In the genomic region with DNA sequence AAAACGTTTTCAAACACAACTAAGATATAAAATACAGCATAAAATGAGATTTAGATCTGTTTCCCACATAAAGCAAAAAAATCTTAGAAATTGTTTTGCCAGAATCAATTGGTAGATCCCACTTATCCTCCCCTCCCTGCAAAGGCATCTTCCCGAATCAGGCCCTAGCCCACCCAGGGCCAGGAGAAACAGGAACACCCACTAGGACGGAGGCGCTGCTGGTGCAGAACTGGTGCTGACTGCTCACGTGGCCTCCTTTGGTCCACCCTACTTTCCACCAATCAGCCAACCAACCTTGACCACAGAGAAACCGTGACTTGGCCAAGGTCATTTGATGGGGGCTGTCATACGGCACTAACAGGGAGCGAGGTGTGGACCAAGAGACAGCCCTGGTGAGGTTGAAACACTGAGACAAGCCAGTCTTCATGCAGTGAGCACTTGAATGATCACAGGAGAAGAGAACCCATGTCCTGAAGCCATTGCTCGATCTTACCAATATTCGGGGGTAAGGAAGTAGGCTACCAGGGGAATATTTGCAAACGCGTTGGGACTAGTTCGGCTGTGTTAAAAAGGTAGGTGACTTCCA, we compare ENCODE assay signal across 18 cellular contexts. TPM values are rescaled to one million over a fixed set of nuclear protein-coding genes. Genes with fewer than 3 reads are reported as not detected.
DNase-seq lines count a peak whose midpoint lies in the region; ATAC-seq and TF ChIP-seq lines count a peak whose summit lies in the region.
"Had no signal": no experiment of that assay in that cellular context is flagged by ENCODE, and none has a peak within 500 bp of the region (broad histone marks: within the 10 kb centered on the region; RNA-seq: fewer than 3 reads in every experiment).

No MANE protein-coding gene starts in this region.

- no peak overlapping the region for H3K4me3 Mint-ChIP-seq in activated naive CD4-positive, alpha-beta T cell treated with anti-CD3 and anti-CD28 coated beads, Interleukin-2, amount 50 U/mL, for 24 hours
- no peak overlapping the region for H3K4me3 Mint-ChIP-seq in activated CD8-positive, alpha-beta T cell treated with anti-CD3 and anti-CD28 coated beads, Interleukin-2, amount 10 ng/mL, durations not matched to agents 7 days and 5 days
- no peak overlapping the region for H3K4me3 Mint-ChIP-seq in type B pancreatic cell

- H3K9me3 ChIP-seq in iPS-15b (ENCODE audit: control insufficient read depth, insufficient read depth, low read length), result no peaks in the 10 kb centered on the region
- H3K9me3 ChIP-seq: uterus had no signal

- TF ChIP-seq CTCF in type B pancreatic cell (conservative IDR thresholded peaks at IDR 0.05), result no peak

- H3K4me1 Mint-ChIP-seq in activated naive CD4-positive, alpha-beta T cell treated with anti-CD3 and anti-CD28 coated beads, Interleukin-2, amount 50 U/mL, for 24 hours, result peaks cover 49% of the 10 kb centered on the region
- peaks cover 45% of the 10 kb centered on the region for H3K4me1 Mint-ChIP-seq in activated CD8-positive, alpha-beta T cell treated with anti-CD3 and anti-CD28 coated beads, Interleukin-2, amount 10 ng/mL, durations not matched to agents 7 days and 5 days (ENCODE audit: low read depth)
- H3K4me1 Mint-ChIP-seq in type B pancreatic cell (ENCODE audit: unreplicated experiment), result peaks cover 15% of the 10 kb centered on the region

- CTCF ChIA-PET in activated CD8-positive, alpha-beta T cell treated with anti-CD3 and anti-CD28 coated beads, Interleukin-2, amount 10 ng/mL, durations not matched to agents 7 days and 5 days (lab: Charles Lee), result interaction anchor here (0.5 to 1.3 kb wide), 3 partner anchors 9 to 27 kb away, joined by 3 to 5 read pairs (median 3); no protein-coding TSS in a partner anchor

- POLR2A ChIA-PET in activated CD8-positive, alpha-beta T cell treated with anti-CD3 and anti-CD28 coated beads, Interleukin-2, amount 10 ng/mL, durations not matched to agents 7 days and 5 days (lab: Charles Lee), result interaction anchor here (0.5 to 8.7 kb wide), 4 partner anchors 8 to 29 kb away, joined by 4 to 160 read pairs (median 9); no protein-coding TSS in a partner anchor

- H3K4me3 ChIP-seq in iPS-15b (ENCODE audit: low read depth, low read length), result no peak overlapping the region
- H3K4me3 ChIP-seq: uterus had no signal

- no peaks in the 10 kb centered on the region for H3K27me3 Mint-ChIP-seq in activated naive CD4-positive, alpha-beta T cell treated with anti-CD3 and anti-CD28 coated beads, Interleukin-2, amount 50 U/mL, for 24 hours
- H3K27me3 Mint-ChIP-seq in activated CD8-positive, alpha-beta T cell treated with anti-CD3 and anti-CD28 coated beads, Interleukin-2, amount 10 ng/mL, durations not matched to agents 7 days and 5 days (ENCODE audit: low read depth), result no peaks in the 10 kb centered on the region
- no peaks in the 10 kb centered on the region for H3K27me3 Mint-ChIP-seq in type B pancreatic cell

- no peaks in the 10 kb centered on the region for H3K4me1 ChIP-seq in iPS-15b (ENCODE audit: control insufficient read depth, insufficient read depth, low read length)

- peaks cover 51% of the 10 kb centered on the region for H3K36me3 ChIP-seq in iPS-15b (ENCODE audit: control insufficient read depth, insufficient read depth, low read length)
- H3K36me3 ChIP-seq: uterus had no signal

- H3K27ac Mint-ChIP-seq in activated naive CD4-positive, alpha-beta T cell treated with anti-CD3 and anti-CD28 coated beads, Interleukin-2, amount 50 U/mL, for 24 hours, result peak overlapping the region; percentile 41
- peak overlapping the region; percentile 82 for H3K27ac Mint-ChIP-seq in activated CD8-positive, alpha-beta T cell treated with anti-CD3 and anti-CD28 coated beads, Interleukin-2, amount 10 ng/mL, durations not matched to agents 7 days and 5 days
- H3K27ac Mint-ChIP-seq in type B pancreatic cell, result peak overlapping the region; percentile 67

- H3K27me3 ChIP-seq in iPS-15b (ENCODE audit: control insufficient read depth, insufficient read depth, low read length), result no peaks in the 10 kb centered on the region
- H3K27me3 ChIP-seq: uterus had no signal

- no peak for DNase-seq in activated naive CD4-positive, alpha-beta T cell treated with Interleukin-2 at 50 U/mL for 16 hours
- DNase-seq in activated CD8-positive, alpha-beta T cell treated with anti-CD3 and anti-CD28 coated beads, Interleukin-2, amount 10 ng/mL, durations not matched to agents 7 days and 5 days, result no peak
- DNase-seq in type B pancreatic cell (ENCODE audit: extremely low spot score, unreplicated experiment) (no peak), cerebellar nuclear complex (lab: John Stamatoyannopoulos, UW) (no peak)
- DNase-seq: activated CD4-positive, CD25-positive, alpha-beta regulatory T cell; amniotic stem cell; Calu3; effector memory CD4-positive, alpha-beta T cell; islet precursor cell; NCI-H187; retina; Right ventricle myocardium superior; stimulated activated CD4-positive, alpha-beta T cell treated with anti-CD3 and anti-CD28 coated beads, Interleukin-15, amount 100 ng/mL, for 24 hours; uterus had no signal

- peak overlapping the region; percentile 47 for H3K9ac ChIP-seq in iPS-15b (ENCODE audit: low read depth, low read length)

- peaks cover 20% of the 10 kb centered on the region for H3K36me3 Mint-ChIP-seq in activated naive CD4-positive, alpha-beta T cell treated with anti-CD3 and anti-CD28 coated beads, Interleukin-2, amount 50 U/mL, for 24 hours
- peaks cover 77% of the 10 kb centered on the region for H3K36me3 Mint-ChIP-seq in activated CD8-positive, alpha-beta T cell treated with anti-CD3 and anti-CD28 coated beads, Interleukin-2, amount 10 ng/mL, durations not matched to agents 7 days and 5 days (ENCODE audit: low read depth)
- H3K36me3 Mint-ChIP-seq in type B pancreatic cell, result peaks cover 7% of the 10 kb centered on the region

- ATAC-seq in activated CD8-positive, alpha-beta T cell treated with anti-CD3 and anti-CD28 coated beads, Interleukin-2, amount 10 ng/mL, durations not matched to agents 7 days and 5 days, result no peak
- ATAC-seq in HG02885 (IDR thresholded peaks at IDR 0.05; ENCODE audit: poor library complexity, unreplicated experiment) (no peak), HG02759 (IDR thresholded peaks at IDR 0.05; ENCODE audit: unreplicated experiment) (no peak)

- H3K9me3 Mint-ChIP-seq in activated naive CD4-positive, alpha-beta T cell treated with anti-CD3 and anti-CD28 coated beads, Interleukin-2, amount 50 U/mL, for 24 hours, result no peaks in the 10 kb centered on the region
- H3K9me3 Mint-ChIP-seq in activated CD8-positive, alpha-beta T cell treated with anti-CD3 and anti-CD28 coated beads, Interleukin-2, amount 10 ng/mL, durations not matched to agents 7 days and 5 days (ENCODE audit: insufficient read depth), result no peaks in the 10 kb centered on the region
- no peaks in the 10 kb centered on the region for H3K9me3 Mint-ChIP-seq in type B pancreatic cell

RNA-seq across cellular contexts. Expression of a gene that starts 5.2 kb away (rescaled TPM):
- total RNA-seq in activated CD8-positive, alpha-beta T cell treated with anti-CD3 and anti-CD28 coated beads, Interleukin-2, amount 10 ng/mL, durations not matched to agents 7 days and 5 days, result 10 to 100 TPM; 18.4 to 20.7 TPM
- total RNA-seq in type B pancreatic cell (ENCODE audit: low replicate concordance), result 21.3 and 23.5 TPM in 2 replicates

RNA-seq across cellular contexts. Expression of a gene that starts 5.3 kb away (rescaled TPM):
- total RNA-seq in activated CD8-positive, alpha-beta T cell treated with anti-CD3 and anti-CD28 coated beads, Interleukin-2, amount 10 ng/mL, durations not matched to agents 7 days and 5 days, result 10 to 100 TPM; 37.4 to 39.1 TPM
- 40.8 and 46.9 TPM in 2 replicates for total RNA-seq in type B pancreatic cell (ENCODE audit: low replicate concordance)

RNA-seq across cellular contexts. Expression of a gene that starts 13.6 kb away (rescaled TPM):
- 1,000 to 10,000 TPM; 1,894 to 1,933 TPM for total RNA-seq in activated CD8-positive, alpha-beta T cell treated with anti-CD3 and anti-CD28 coated beads, Interleukin-2, amount 10 ng/mL, durations not matched to agents 7 days and 5 days
- 2,442 and 2,715 TPM in 2 replicates for total RNA-seq in type B pancreatic cell (ENCODE audit: low replicate concordance)

RNA-seq across cellular contexts. Expression of a gene that starts 13.7 kb away (rescaled TPM):
- 10 to 100 TPM; 29.1 to 29.6 TPM for total RNA-seq in activated CD8-positive, alpha-beta T cell treated with anti-CD3 and anti-CD28 coated beads, Interleukin-2, amount 10 ng/mL, durations not matched to agents 7 days and 5 days
- 34.0 and 38.2 TPM in 2 replicates for total RNA-seq in type B pancreatic cell (ENCODE audit: low replicate concordance)

RNA-seq across cellular contexts. Expression of a gene that starts 14.3 kb away (rescaled TPM):
- total RNA-seq in activated CD8-positive, alpha-beta T cell treated with anti-CD3 and anti-CD28 coated beads, Interleukin-2, amount 10 ng/mL, durations not matched to agents 7 days and 5 days, result 100 to 1,000 TPM; 175 to 176 TPM
- 173 and 224 TPM in 2 replicates for total RNA-seq in type B pancreatic cell (ENCODE audit: low replicate concordance)
